Comparison of ENCODE assay signal across 16 cellular contexts in the genomic region with DNA sequence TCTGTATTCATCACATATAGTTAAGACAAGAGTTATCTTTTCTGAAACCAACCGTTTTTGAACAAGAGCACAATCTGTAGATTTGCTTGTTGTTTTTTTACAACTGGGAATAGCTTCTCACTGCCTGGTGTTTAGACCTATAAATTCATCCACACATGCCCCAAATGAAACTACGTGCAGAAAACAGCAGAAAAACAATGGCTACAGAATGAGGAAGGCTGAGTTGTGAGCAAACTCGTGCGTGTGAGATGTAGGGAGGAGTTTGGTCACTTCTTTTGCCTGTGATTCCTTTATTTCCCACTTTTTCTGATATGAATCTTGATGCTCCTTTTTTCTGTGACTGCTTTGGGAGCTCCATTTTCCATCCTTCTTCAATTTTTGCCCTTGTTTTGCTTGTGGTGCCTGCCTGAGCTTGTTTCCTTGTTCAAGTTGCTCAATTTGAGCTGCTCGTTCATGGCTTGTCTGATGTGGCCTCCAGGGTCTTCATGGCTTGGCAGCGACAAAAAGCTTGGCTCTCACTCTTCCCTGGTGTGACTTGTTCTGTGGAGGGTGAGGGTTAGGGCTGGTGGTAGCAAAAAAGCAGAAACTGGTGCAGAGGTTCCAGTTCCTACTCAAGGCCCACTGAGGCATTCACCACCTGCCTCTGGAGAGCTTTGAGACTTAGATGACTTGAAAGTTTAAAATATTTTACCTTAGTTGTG.
DNase-seq lines count a peak whose midpoint lies in the region; ATAC-seq, FAIRE-seq and TF ChIP-seq lines count a peak whose summit lies in the region.
"Had no signal": no experiment of that assay in that cellular context is flagged by ENCODE, and none has a peak within 500 bp of the region (broad histone marks: within the 10 kb centered on the region; RNA-seq: fewer than 3 reads in every experiment).

No MANE protein-coding gene starts in this region.

- H3K4me2 ChIP-seq in OCI-LY7 (ENCODE audit: low read length) (peak overlapping the region; percentile 53), keratinocyte (ENCODE audit: control insufficient read depth, extremely low read depth, insufficient read depth, low read depth, low read length) (peak overlapping the region; percentile 69)

- peak; percentile 64 for FAIRE-seq in keratinocyte (lab: Jason Lieb, UNC)
- FAIRE-seq: RCC 7860 had no signal

- intact Hi-C loops in CD14-positive monocyte (cut with micrococcal nuclease) (no loop called here), OCI-LY7 (cut with micrococcal nuclease; ENCODE audit: unreplicated experiment) (loop anchor here (5.0 to 10.0 kb wide), 3 partner anchors 406 to 816 kb away; no protein-coding TSS in a partner anchor)
- intact Hi-C loops in CD4-positive, alpha-beta T cell (cut with DNase I, micrococcal nuclease), result no loop called here

- BruUV-seq in OCI-LY7 (replicated peaks; lab: Mats Ljungman, UMichigan), result no TSS peak

- H3K36me3 ChIP-seq in OCI-LY7 (ENCODE audit: insufficient read depth, low read length) (no peaks in the 10 kb centered on the region; the same call in 1 of the 2 replicates), keratinocyte (ENCODE audit: control insufficient read depth in 2 of 2, extremely low read depth in 1 of 2, insufficient read depth in 2 of 2, low read length in 2 of 2) (no peaks in the 10 kb centered on the region)

- CTCF ChIA-PET in OCI-LY7 (lab: Charles Lee; ENCODE audit: unreplicated experiment), result interaction anchor here (0.6 kb wide), 2 partner anchors 77 to 365 kb away, joined by 3 to 4 read pairs; no protein-coding TSS in a partner anchor
- CTCF ChIA-PET in CD4-positive, alpha-beta T cell (lab: Charles Lee), result interaction anchor here (1.2 kb wide), 1 partner anchor 13 kb away, joined by 5 read pairs; no protein-coding TSS in a partner anchor

- peak overlapping the region in 6 of 7 donors; percentile 4 to 80 (median 20) for H3K27ac Mint-ChIP-seq in CD14-positive monocyte
- peak overlapping the region; percentile 54 for H3K27ac Mint-ChIP-seq in stimulated activated memory B cell treated with anti-CD40 and anti-IgM and Interleukin-4, amounts not matched to agents 10 μg/mL and 1 μg/mL and 100 μg/mL, for 72 hours
- no peak overlapping the region for H3K27ac Mint-ChIP-seq in CD4-positive, alpha-beta T cell

- no peaks in the 10 kb centered on the region for H3K36me3 Mint-ChIP-seq in CD14-positive monocyte
- H3K36me3 Mint-ChIP-seq in stimulated activated memory B cell treated with anti-CD40 and anti-IgM and Interleukin-4, amounts not matched to agents 10 μg/mL and 1 μg/mL and 100 μg/mL, for 72 hours, result no peaks in the 10 kb centered on the region
- H3K36me3 Mint-ChIP-seq in CD4-positive, alpha-beta T cell (ENCODE audit: low read depth), result no peaks in the 10 kb centered on the region

- H3K9me3 ChIP-seq in OCI-LY7 (ENCODE audit: low read length), result no peaks in the 10 kb centered on the region; the same call in 1 of the 2 replicates
- H3K9me3 ChIP-seq in keratinocyte (ENCODE audit: control insufficient read depth, low read depth, low read length), result no peaks in the 10 kb centered on the region
- no peaks in the 10 kb centered on the region for H3K9me3 ChIP-seq in CD4-positive, alpha-beta T cell (ENCODE audit: control insufficient read depth, low read length)

- H3K4me3 ChIP-seq in OCI-LY7 (ENCODE audit: low read depth, low read length, poor library complexity, severe bottlenecking) (peak overlapping the region; percentile 12), keratinocyte (ENCODE audit: control insufficient read depth in 2 of 3, extremely low read depth in 1 of 3, insufficient read depth in 2 of 3, low read depth in 1 of 3, low read length in 3 of 3) (peak overlapping the region in 1 of 3 experiments; percentile 11)

- H3K9me1 ChIP-seq in keratinocyte (ENCODE audit: control insufficient read depth, extremely low read depth, insufficient read depth, low read length), result no peaks in the 10 kb centered on the region

- H3K27ac ChIP-seq in OCI-LY7 (ENCODE audit: low read depth, low read length, poor library complexity, severe bottlenecking) (peak overlapping the region; percentile 13), keratinocyte (ENCODE audit: control insufficient read depth, insufficient read depth, low read length) (peak overlapping the region; percentile 78)
- H3K27ac ChIP-seq in CD4-positive, alpha-beta T cell (ENCODE audit: low read depth, low read length), result no peak overlapping the region

- H3K4me1 Mint-ChIP-seq in CD14-positive monocyte, result peaks cover 28% of the 10 kb centered on the region
- peaks cover 17% of the 10 kb centered on the region for H3K4me1 Mint-ChIP-seq in stimulated activated memory B cell treated with anti-CD40 and anti-IgM and Interleukin-4, amounts not matched to agents 10 μg/mL and 1 μg/mL and 100 μg/mL, for 72 hours
- H3K4me1 Mint-ChIP-seq in CD4-positive, alpha-beta T cell (ENCODE audit: low read depth), result no peaks in the 10 kb centered on the region

- H3K4me3 Mint-ChIP-seq in CD14-positive monocyte, result peak overlapping the region in 1 of 2 donors; percentile 36
- H3K4me3 Mint-ChIP-seq in stimulated activated memory B cell treated with anti-CD40 and anti-IgM and Interleukin-4, amounts not matched to agents 10 μg/mL and 1 μg/mL and 100 μg/mL, for 72 hours, result no peak overlapping the region
- no peak overlapping the region for H3K4me3 Mint-ChIP-seq in CD4-positive, alpha-beta T cell

- no peaks in the 10 kb centered on the region for H3K27me3 ChIP-seq in keratinocyte (ENCODE audit: control insufficient read depth, extremely low read depth, insufficient read depth, low read length)
- no peaks in the 10 kb centered on the region for H3K27me3 ChIP-seq in CD4-positive, alpha-beta T cell (ENCODE audit: control insufficient read depth, insufficient read depth, low read length)

- dilution Hi-C loops in keratinocyte (cut with MboI; ENCODE audit: extremely low pct_ligation_motif_present, low sequenced_read_pairs), result no loop called here

- peaks cover 0 to 13% (median 2%) of the 10 kb centered on the region in 3 donors for H3K27me3 Mint-ChIP-seq in CD14-positive monocyte (ENCODE audit: low read depth in 3 of 3)
- no peaks in the 10 kb centered on the region for H3K27me3 Mint-ChIP-seq in stimulated activated memory B cell treated with anti-CD40 and anti-IgM and Interleukin-4, amounts not matched to agents 10 μg/mL and 1 μg/mL and 100 μg/mL, for 72 hours
- peaks cover 16% of the 10 kb centered on the region for H3K27me3 Mint-ChIP-seq in CD4-positive, alpha-beta T cell

- H3K4me1 ChIP-seq in OCI-LY7 (ENCODE audit: insufficient read depth, low read length, poor library complexity, severe bottlenecking) (peaks cover 33% of the 10 kb centered on the region), keratinocyte (ENCODE audit: control insufficient read depth, extremely low read depth, insufficient read depth, low read length) (peaks cover 29% of the 10 kb centered on the region)

- no peak for ATAC-seq in stimulated activated memory B cell treated with anti-CD40 and anti-IgM and Interleukin-4, amounts not matched to agents 10 μg/mL and 1 μg/mL and 100 μg/mL, for 72 hours
- ATAC-seq in CD4-positive, alpha-beta T cell (ENCODE audit: poor library complexity), result no peak

- TF ChIP-seq CTCF in CD14-positive monocyte (IDR thresholded peaks at IDR 0.05) (no peak), OCI-LY7 (conservative IDR thresholded peaks at IDR 0.05; ENCODE audit: low read length) (no peak), keratinocyte (optimal IDR thresholded peaks at IDR 0.05 in 1 of 3, IDR thresholded peaks at IDR 0.05 in 1 of 3, conservative IDR thresholded peaks at IDR 0.05 in 1 of 3; ENCODE audit: extremely low read depth in 1 of 3, insufficient read depth in 2 of 3, low read length in 3 of 3) (no peak)
- TF ChIP-seq CTCF in CD4-positive, alpha-beta T cell (IDR thresholded peaks at IDR 0.05), result no peak

- H3K9ac ChIP-seq in keratinocyte (ENCODE audit: control insufficient read depth, extremely low read depth, insufficient read depth, low read length), result peak overlapping the region; percentile 61

- no peaks in the 10 kb centered on the region for H3K9me2 ChIP-seq in OCI-LY7 (ENCODE audit: insufficient read depth, low read length)

- peaks cover 0 to 3% (median 0%) of the 10 kb centered on the region in 7 donors for H3K9me3 Mint-ChIP-seq in CD14-positive monocyte
- no peaks in the 10 kb centered on the region for H3K9me3 Mint-ChIP-seq in stimulated activated memory B cell treated with anti-CD40 and anti-IgM and Interleukin-4, amounts not matched to agents 10 μg/mL and 1 μg/mL and 100 μg/mL, for 72 hours
- H3K9me3 Mint-ChIP-seq in CD4-positive, alpha-beta T cell, result no peaks in the 10 kb centered on the region

- H2AFZ ChIP-seq in OCI-LY7 (ENCODE audit: low read length), result peak overlapping the region; percentile 96
- H2AFZ ChIP-seq in keratinocyte (ENCODE audit: control insufficient read depth, low read length), result peak overlapping the region; percentile 92

- DNase-seq in CD14-positive monocyte (ENCODE audit: low spot score) (no peak), OCI-LY7 (ENCODE audit: low spot score) (peak; percentile 65), keratinocyte (ENCODE audit: low read depth, low spot score) (no peak), pons (ENCODE audit: low spot score) (no peak), activated gamma-delta T cell treated with Interleukin-2 at 50 U/mL for 16 hours (no peak)
- DNase-seq in CD4-positive, alpha-beta T cell, result no peak
- DNase-seq: GF-D8, GOT3, KBM-7, NCI-H1092 treated with DMSO at 0.1 percent for 48 hours, NCI-H1694, NCI-H345, NCI-H526 treated with DMSO at 0.1 percent for 48 hours, SHP77 had no signal

- POLR2A ChIA-PET in OCI-LY7 (lab: Charles Lee), result interaction anchor here (0.7 to 2.6 kb wide), 17 partner anchors 8 to 411 kb away, joined by 3 to 16 read pairs (median 3); partner anchors contain the start of gene EGR2
- POLR2A ChIA-PET in CD4-positive, alpha-beta T cell (lab: Charles Lee), result no interaction called here

- no peaks in the 10 kb centered on the region for H4K20me1 ChIP-seq in OCI-LY7 (ENCODE audit: insufficient read depth, low read length)
- no peaks in the 10 kb centered on the region for H4K20me1 ChIP-seq in keratinocyte (ENCODE audit: control insufficient read depth, extremely low read depth, insufficient read depth, low read length)

- no peaks in the 10 kb centered on the region for H3K79me2 ChIP-seq in OCI-LY7 (ENCODE audit: insufficient read depth, low read depth, low read length)
- H3K79me2 ChIP-seq in keratinocyte (ENCODE audit: control insufficient read depth, insufficient read depth, low read length), result no peaks in the 10 kb centered on the region
